Comparison of ENCODE assay signal across 1 cellular context in the genomic region with DNA sequence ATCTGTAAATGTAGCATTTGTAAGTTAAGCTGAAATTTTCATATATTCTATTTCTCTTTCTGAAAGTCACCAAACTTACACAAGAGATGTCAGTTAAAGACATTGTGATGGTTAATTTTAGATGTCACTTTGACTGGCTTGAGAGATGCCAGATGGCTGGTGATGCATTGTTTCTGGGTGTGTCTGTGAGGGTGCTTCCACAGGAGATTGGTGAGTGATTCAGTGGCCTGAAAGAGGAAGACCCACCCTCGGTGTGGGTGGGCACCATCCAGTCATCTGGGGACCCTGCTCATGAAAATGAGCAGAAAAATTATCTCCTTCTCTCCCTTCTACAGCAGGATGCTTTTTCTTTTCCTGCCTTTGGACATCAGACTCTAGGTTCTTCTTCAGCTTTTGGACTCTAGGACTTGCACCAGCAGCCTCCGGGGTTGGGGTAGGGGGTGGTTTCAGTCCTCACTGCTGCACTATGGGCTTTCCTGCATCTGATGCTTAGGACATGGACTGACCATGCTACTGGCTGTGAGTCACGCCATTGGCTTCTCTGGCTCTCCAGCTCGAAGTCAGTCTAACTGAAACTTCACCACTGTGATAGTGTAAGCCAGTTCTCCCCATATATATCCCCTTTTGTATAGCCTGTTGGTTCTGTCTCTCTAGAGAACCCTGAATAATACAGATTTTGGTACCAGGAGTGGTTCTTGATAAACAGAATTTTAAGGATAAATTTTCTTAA.
TF ChIP-seq lines count a peak whose summit lies in the region.

No MANE protein-coding gene starts in this region.

TF ChIP-seq in A549, 52 proteins besides CTCF, POLR2A, EP300 and RAD21 (continued from another document):
- TF ChIP-seq, protein P1, sequence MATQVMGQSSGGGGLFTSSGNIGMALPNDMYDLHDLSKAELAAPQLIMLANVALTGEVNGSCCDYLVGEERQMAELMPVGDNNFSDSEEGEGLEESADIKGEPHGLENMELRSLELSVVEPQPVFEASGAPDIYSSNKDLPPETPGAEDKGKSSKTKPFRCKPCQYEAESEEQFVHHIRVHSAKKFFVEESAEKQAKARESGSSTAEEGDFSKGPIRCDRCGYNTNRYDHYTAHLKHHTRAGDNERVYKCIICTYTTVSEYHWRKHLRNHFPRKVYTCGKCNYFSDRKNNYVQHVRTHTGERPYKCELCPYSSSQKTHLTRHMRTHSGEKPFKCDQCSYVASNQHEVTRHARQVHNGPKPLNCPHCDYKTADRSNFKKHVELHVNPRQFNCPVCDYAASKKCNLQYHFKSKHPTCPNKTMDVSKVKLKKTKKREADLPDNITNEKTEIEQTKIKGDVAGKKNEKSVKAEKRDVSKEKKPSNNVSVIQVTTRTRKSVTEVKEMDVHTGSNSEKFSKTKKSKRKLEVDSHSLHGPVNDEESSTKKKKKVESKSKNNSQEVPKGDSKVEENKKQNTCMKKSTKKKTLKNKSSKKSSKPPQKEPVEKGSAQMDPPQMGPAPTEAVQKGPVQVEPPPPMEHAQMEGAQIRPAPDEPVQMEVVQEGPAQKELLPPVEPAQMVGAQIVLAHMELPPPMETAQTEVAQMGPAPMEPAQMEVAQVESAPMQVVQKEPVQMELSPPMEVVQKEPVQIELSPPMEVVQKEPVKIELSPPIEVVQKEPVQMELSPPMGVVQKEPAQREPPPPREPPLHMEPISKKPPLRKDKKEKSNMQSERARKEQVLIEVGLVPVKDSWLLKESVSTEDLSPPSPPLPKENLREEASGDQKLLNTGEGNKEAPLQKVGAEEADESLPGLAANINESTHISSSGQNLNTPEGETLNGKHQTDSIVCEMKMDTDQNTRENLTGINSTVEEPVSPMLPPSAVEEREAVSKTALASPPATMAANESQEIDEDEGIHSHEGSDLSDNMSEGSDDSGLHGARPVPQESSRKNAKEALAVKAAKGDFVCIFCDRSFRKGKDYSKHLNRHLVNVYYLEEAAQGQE (IDR thresholded peaks at IDR 0.05), result no peak
- TF ChIP-seq HOXA7 (CRISPR knock-in tag; IDR thresholded peaks at IDR 0.05), result no peak
- no peak for TF ChIP-seq POLR2AphosphoS2 (conservative IDR thresholded peaks at IDR 0.05; ENCODE audit: low read length)
- no peak for TF ChIP-seq RFX5 (IDR thresholded peaks at IDR 0.05)
- TF ChIP-seq FOSL2 (IDR thresholded peaks at IDR 0.05), result no peak
- TF ChIP-seq FOSL2 (CRISPR knock-in tag; IDR thresholded peaks at IDR 0.05), result no peak
